16 cellular contexts compared by ENCODE assay signal in the genomic region with DNA sequence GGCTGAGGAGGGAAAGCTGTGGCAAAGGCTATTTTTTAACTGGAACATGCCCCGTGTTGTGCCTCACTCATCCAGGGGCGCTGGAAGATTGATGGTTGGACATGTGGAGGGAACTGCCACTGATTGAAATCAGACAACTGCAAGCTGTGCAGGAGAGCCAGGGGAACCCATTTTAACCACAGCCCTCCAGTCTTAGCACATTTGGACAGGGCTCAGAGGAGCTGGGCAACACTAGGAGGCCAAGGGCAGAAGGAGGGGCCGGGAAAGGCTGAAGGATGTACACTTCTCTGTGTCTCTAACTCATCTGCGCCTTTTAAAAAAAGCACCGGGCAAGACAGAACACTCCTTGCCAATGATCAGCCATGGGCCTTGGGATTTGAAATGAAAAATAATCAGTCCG.
DNase-seq lines count a peak whose midpoint lies in the region; ATAC-seq and TF ChIP-seq lines count a peak whose summit lies in the region.
"Had no signal": no experiment of that assay in that cellular context is flagged by ENCODE, and none has a peak within 500 bp of the region (broad histone marks: within the 10 kb centered on the region; RNA-seq: fewer than 3 reads in every experiment).

No MANE protein-coding gene starts in this region.

- H3K4me1 Mint-ChIP-seq in progenitor cell of endocrine pancreas (ENCODE audit: low read depth): peaks cover 14% of the 10 kb centered on the region
- H3K4me1 Mint-ChIP-seq: CD8-positive, alpha-beta memory T cell had no signal

- H3K4me3 Mint-ChIP-seq in progenitor cell of endocrine pancreas (ENCODE audit: low read depth): no peak overlapping the region
- H3K4me3 Mint-ChIP-seq: CD8-positive, alpha-beta memory T cell; HFFc6; stimulated activated naive CD8-positive, alpha-beta T cell treated with anti-CD3 and anti-CD28 coated beads, Interleukin-15, Interleukin-2, amounts not matched to agents 100 ng/mL and 50 ng/mL, for 24 hours had no signal

- no peaks in the 10 kb centered on the region for H3K9me3 ChIP-seq in BE2C
- H3K9me3 ChIP-seq in RWPE2 (ENCODE audit: severe bottlenecking): no peaks in the 10 kb centered on the region
- no peaks in the 10 kb centered on the region for H3K9me3 ChIP-seq in left ventricle myocardium inferior (replicated peaks)

- no peaks in the 10 kb centered on the region for H3K36me3 ChIP-seq in BE2C
- H3K36me3 ChIP-seq in RWPE2 (ENCODE audit: low read depth): no peaks in the 10 kb centered on the region
- H3K36me3 ChIP-seq in left ventricle myocardium inferior: no peaks in the 10 kb centered on the region
- no peaks in the 10 kb centered on the region for H3K36me3 ChIP-seq in brain microvascular endothelial cell (replicated peaks)

- H3K4me1 ChIP-seq in BE2C (peaks cover 25% of the 10 kb centered on the region), RWPE2 (ENCODE audit: insufficient read depth, poor library complexity, severe bottlenecking) (peaks cover 21% of the 10 kb centered on the region), left ventricle myocardium inferior (peaks cover 37% of the 10 kb centered on the region)

- peaks cover 6% of the 10 kb centered on the region for H3K27me3 Mint-ChIP-seq in progenitor cell of endocrine pancreas
- H3K27me3 Mint-ChIP-seq: CD8-positive, alpha-beta memory T cell; stimulated activated naive CD8-positive, alpha-beta T cell treated with anti-CD3 and anti-CD28 coated beads, Interleukin-15, Interleukin-2, amounts not matched to agents 100 ng/mL and 50 ng/mL, for 24 hours had no signal

- intact Hi-C loops in left ventricle myocardium inferior (cut with micrococcal nuclease): no loop called here

- no peak overlapping the region for H3K4me3 ChIP-seq in BE2C (ENCODE audit: low read depth, low read length)
- H3K4me3 ChIP-seq in RWPE2 (ENCODE audit: severe bottlenecking): no peak overlapping the region
- H3K4me3 ChIP-seq in left ventricle myocardium inferior: no peak overlapping the region
- no peak overlapping the region for H3K4me3 ChIP-seq in brain microvascular endothelial cell (ENCODE audit: low read depth, low read length)

- H3K27me3 ChIP-seq in BE2C (no peaks in the 10 kb centered on the region), RWPE2 (ENCODE audit: insufficient read depth, poor library complexity, severe bottlenecking) (no peaks in the 10 kb centered on the region), left ventricle myocardium inferior (ENCODE audit: low read depth) (no peaks in the 10 kb centered on the region), brain microvascular endothelial cell (replicated peaks) (no peaks in the 10 kb centered on the region)

- no peak for TF ChIP-seq CTCF in BE2C (IDR thresholded peaks at IDR 0.05; ENCODE audit: low read depth, low read length)
- no peak for TF ChIP-seq CTCF in RWPE2 (IDR thresholded peaks at IDR 0.05; ENCODE audit: poor library complexity, severe bottlenecking)
- no peak for TF ChIP-seq CTCF in left ventricle myocardium inferior (IDR thresholded peaks at IDR 0.05; ENCODE audit: borderline replicate concordance)
- TF ChIP-seq CTCF in progenitor cell of endocrine pancreas (IDR thresholded peaks at IDR 0.05; ENCODE audit: unreplicated experiment): no peak
- TF ChIP-seq CTCF in brain microvascular endothelial cell (IDR thresholded peaks at IDR 0.05; ENCODE audit: low read depth, low read length, missing control alignments): no peak

- DNase-seq in BE2C (peak; percentile 14), RWPE2 (ENCODE audit: low spot score) (no peak), left ventricle myocardium inferior (no peak), progenitor cell of endocrine pancreas (ENCODE audit: low spot score, unreplicated experiment) (no peak), NCI-H2029 treated with DMSO at 0.1 percent for 48 hours (lab: John Stamatoyannopoulos, UW) (no peak), brain microvascular endothelial cell (no peak)
- DNase-seq: activated CD4-positive, alpha-beta T cell treated with anti-CD3 and anti-CD28 coated beads for 48 hours; activated CD8-positive, alpha-beta memory T cell treated with anti-CD3 and anti-CD28 coated beads, Interleukin-2, amount 50 U/mL, for 48 hours; activated gamma-delta T cell treated with Interleukin-2 at 50 U/mL for 16 hours; CD8-positive, alpha-beta memory T cell; HFFc6; NCI-H187; stimulated activated CD4-positive, alpha-beta T cell treated with anti-CD3 and anti-CD28 coated beads, Interleukin-15, amount 100 ng/mL, for 24 hours had no signal

- H3K36me3 Mint-ChIP-seq in progenitor cell of endocrine pancreas (ENCODE audit: insufficient read depth): no peaks in the 10 kb centered on the region
- H3K36me3 Mint-ChIP-seq: CD8-positive, alpha-beta memory T cell had no signal

- no peak for ATAC-seq in RWPE2 (ENCODE audit: low read depth)
- ATAC-seq in HG02870 (IDR thresholded peaks at IDR 0.05; ENCODE audit: unreplicated experiment): no peak
- no peak for ATAC-seq in GM21717 (IDR thresholded peaks at IDR 0.05; ENCODE audit: unreplicated experiment)

- H3K27ac Mint-ChIP-seq in progenitor cell of endocrine pancreas: peak overlapping the region; percentile 50
- H3K27ac Mint-ChIP-seq: CD8-positive, alpha-beta memory T cell; HFFc6; stimulated activated naive CD8-positive, alpha-beta T cell treated with anti-CD3 and anti-CD28 coated beads, Interleukin-15, Interleukin-2, amounts not matched to agents 100 ng/mL and 50 ng/mL, for 24 hours had no signal

- H3K9me3 Mint-ChIP-seq in progenitor cell of endocrine pancreas (ENCODE audit: low read depth): no peaks in the 10 kb centered on the region
- H3K9me3 Mint-ChIP-seq: stimulated activated naive CD8-positive, alpha-beta T cell treated with anti-CD3 and anti-CD28 coated beads, Interleukin-15, Interleukin-2, amounts not matched to agents 100 ng/mL and 50 ng/mL, for 24 hours had no signal

- in situ Hi-C loops in brain microvascular endothelial cell (cut with HindIII; ENCODE audit: low pct_ligation_motif_present, low sequenced_read_pairs): no loop called here

- H3K27ac ChIP-seq in RWPE2 (ENCODE audit: poor library complexity, severe bottlenecking): peak overlapping the region; percentile 68
- peak overlapping the region; percentile 85 for H3K27ac ChIP-seq in left ventricle myocardium inferior (replicated peaks)
- H3K27ac ChIP-seq in brain microvascular endothelial cell: no peak overlapping the region
